8 cellular contexts compared by ENCODE assay signal in the genomic region with DNA sequence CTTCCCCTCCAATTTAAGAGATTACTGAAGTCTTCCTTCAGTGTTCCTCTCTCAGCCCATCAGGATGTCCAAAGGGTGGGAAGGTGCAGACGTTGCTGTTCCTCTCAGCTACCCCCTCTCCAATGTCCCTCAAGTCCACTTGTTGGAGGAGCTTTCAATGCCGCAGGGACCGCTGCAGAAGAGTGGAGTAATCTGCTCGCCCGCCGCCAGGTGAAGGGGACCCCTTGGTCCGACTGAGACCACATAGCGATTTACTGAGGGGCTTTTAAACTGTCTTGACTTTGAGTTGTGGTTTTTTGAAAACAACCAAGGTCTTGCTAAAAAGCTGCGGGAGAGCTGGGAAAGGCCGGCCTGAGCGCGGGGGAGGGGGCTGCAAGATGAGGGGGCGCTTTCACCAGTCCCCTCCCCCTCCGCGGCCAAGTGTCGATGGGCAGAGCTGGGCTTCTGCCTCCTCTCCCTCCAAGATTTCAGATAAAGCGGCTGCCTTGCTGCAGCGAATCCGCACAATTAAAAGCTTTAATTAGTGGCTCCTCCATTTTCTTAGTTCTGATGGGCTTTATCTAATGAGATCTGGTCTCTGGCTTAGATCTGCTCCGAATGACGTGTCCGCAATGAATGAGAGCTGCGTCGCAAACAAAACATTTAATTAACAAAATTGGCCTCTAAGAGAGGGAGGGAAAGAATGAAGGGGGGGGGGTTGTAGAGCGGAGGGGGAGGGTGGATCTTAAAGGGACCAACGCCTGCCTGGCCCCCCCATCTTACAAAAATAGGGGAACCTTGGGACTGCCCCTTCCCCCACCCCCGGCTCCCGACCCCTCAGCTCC. TPM values are rescaled to one million over a fixed set of nuclear protein-coding genes. Genes with fewer than 3 reads are reported as not detected.
DNase-seq lines count a peak whose midpoint lies in the region; ATAC-seq and TF ChIP-seq lines count a peak whose summit lies in the region.

No MANE protein-coding gene starts in this region.

- intact Hi-C loops in thyroid gland (cut with DNase I), result loop anchor here (5.0 to 10.0 kb wide), 3 partner anchors 130 to 620 kb away; no protein-coding TSS in a partner anchor

- peak; percentile 0 for ATAC-seq in HG02588 (IDR thresholded peaks at IDR 0.05; ENCODE audit: unreplicated experiment)
- no peak for ATAC-seq in HG02938 (IDR thresholded peaks at IDR 0.05; ENCODE audit: unreplicated experiment)

- H3K4me3 ChIP-seq in thyroid gland (replicated peaks in 1 of 3), result peak overlapping the region; percentile 9 to 63 (median 29)

- peaks cover 0 to under 1% of the 10 kb centered on the region in 2 donors for H3K36me3 ChIP-seq in thyroid gland

- POLR2A ChIA-PET in RWPE1 (lab: Yijun Ruan, JAX; ENCODE audit: low non-redundant PET), result interaction anchor here (0.6 to 0.7 kb wide), 2 partner anchors 188 to 535 kb away, joined by 4 to 5 read pairs; no protein-coding TSS in a partner anchor

- no peaks in the 10 kb centered on the region for H3K27me3 ChIP-seq in thyroid gland

- DNase-seq in G401 (ENCODE audit: low spot score) (peak; percentile 50), RWPE1 (ENCODE audit: low spot score) (peak; percentile 30), dermis blood vessel endothelial cell (peak; percentile 33), medulla oblongata (ENCODE audit: extremely low spot score) (peak; percentile 30), thyroid gland (peak; percentile 16 to 23)
- no peak for DNase-seq in activated CD4-positive, CD25-positive, alpha-beta regulatory T cell treated with anti-CD3 and anti-CD28 coated beads, Interleukin-2, amount 50 U/mL, for 72 hours

- H3K27ac ChIP-seq in RWPE1, result peak overlapping the region; percentile 75
- peak overlapping the region; percentile 31 to 80 (median 71) for H3K27ac ChIP-seq in thyroid gland

- CTCF ChIA-PET in RWPE1 (lab: Yijun Ruan, JAX), result interaction anchor here (0.6 kb wide), 1 partner anchor 1145 kb away, joined by 4 read pairs; no protein-coding TSS in a partner anchor

- TF ChIP-seq POLR2A in thyroid gland (IDR thresholded peaks at IDR 0.05), result no peak

- no peaks in the 10 kb centered on the region for H3K9me3 ChIP-seq in thyroid gland

- no peak for TF ChIP-seq CTCF in RWPE1 (conservative IDR thresholded peaks at IDR 0.05; ENCODE audit: low read depth)
- TF ChIP-seq CTCF in thyroid gland (IDR thresholded peaks at IDR 0.05), result peak in 1 of 6 experiments; percentile 3

- peaks cover 26% of the 10 kb centered on the region in 2 donors for H3K4me1 ChIP-seq in thyroid gland

- WGBS in thyroid gland, 2 donors, result 13% methylated on average over 26 to 28 of the region's 28 CpGs

- in situ Hi-C loops in G401 (cut with HindIII; ENCODE audit: low sequenced_read_pairs), result no loop called here

RNA-seq across cellular contexts. Expression of a gene that starts 5.9 kb away (rescaled TPM):
- 0.24 and 1.7 TPM in 2 replicates for total RNA-seq in G401 (2014; rRNA removed; shearing (Covaris generic))
- total RNA-seq in dermis blood vessel endothelial cell, result 20.2 and 20.8 TPM in 2 replicates
- 10 to 100 TPM; 53.3 to 71.1 (median 60.3) TPM for total RNA-seq in thyroid gland
